ENCODE assay signal across 24 cellular contexts in genomic region chr4:182062458-182062857, GRCh38.
DNase-seq lines count a peak whose midpoint lies in the region; ATAC-seq, FAIRE-seq and TF ChIP-seq lines count a peak whose summit lies in the region.
"Had no signal": no experiment of that assay in that cellular context is flagged by ENCODE, and none has a peak within 500 bp of the region (broad histone marks: within the 10 kb centered on the region; RNA-seq: fewer than 3 reads in every experiment).

No MANE protein-coding gene starts in this region.

- peak overlapping the region; percentile 46 for H3K27ac Mint-ChIP-seq in MCF 10A (ENCODE audit: low read depth, unreplicated experiment)
- H3K27ac Mint-ChIP-seq: activated naive CD8-positive, alpha-beta T cell treated with anti-CD3 and anti-CD28 coated beads, Interleukin-2, amount 10 ng/mL, durations not matched to agents 7 days and 5 days; activated T-helper 17 cell treated with anti-CD3 and anti-CD28 coated beads, Interleukin-2, amount 50 U/mL, for 72 hours; CD8-positive, alpha-beta memory T cell; T-helper 2 cell treated with Interferon-gamma antibody and Interleukin-4, amounts not matched to agents 5 μg/mL and 100 μg/mL, for 36 hours had no signal

- intact Hi-C loops in MCF 10A (cut with micrococcal nuclease), result no loop called here
- intact Hi-C loops in breast epithelium (cut with DNase I; ENCODE audit: low total_unique reads), result no loop called here

- no peaks in the 10 kb centered on the region for H3K9me2 ChIP-seq in neural cell (ENCODE audit: insufficient read depth, low read length)

- H3K4me1 Mint-ChIP-seq in MCF 10A (ENCODE audit: insufficient read depth, unreplicated experiment), result peaks cover 13% of the 10 kb centered on the region
- H3K4me1 Mint-ChIP-seq: activated naive CD8-positive, alpha-beta T cell treated with anti-CD3 and anti-CD28 coated beads, Interleukin-2, amount 10 ng/mL, durations not matched to agents 7 days and 5 days; activated T-helper 17 cell treated with anti-CD3 and anti-CD28 coated beads, Interleukin-2, amount 50 U/mL, for 72 hours; CD8-positive, alpha-beta memory T cell had no signal

- H3K9me3 ChIP-seq in breast epithelium (no peaks in the 10 kb centered on the region), neural cell (ENCODE audit: low read length) (no peaks in the 10 kb centered on the region)
- H3K9me3 ChIP-seq: prostate gland had no signal

- no peaks in the 10 kb centered on the region for H3K27me3 ChIP-seq in breast epithelium
- H3K27me3 ChIP-seq in neural cell (ENCODE audit: insufficient read depth, low read depth, low read length), result no peaks in the 10 kb centered on the region

- TF ChIP-seq EP300 in neural cell (conservative IDR thresholded peaks at IDR 0.05; ENCODE audit: poor library complexity, severe bottlenecking), result peak; percentile 58

- POLR2A ChIA-PET in MCF 10A (lab: Yijun Ruan, JAX), result interaction anchor here (0.6 to 1.4 kb wide), 3 partner anchors 12 to 245 kb away, joined by 3 to 6 read pairs (median 4); no protein-coding TSS in a partner anchor

- H3K9me3 Mint-ChIP-seq in MCF 10A (ENCODE audit: unreplicated experiment), result no peaks in the 10 kb centered on the region
- H3K9me3 Mint-ChIP-seq: activated T-helper 17 cell treated with anti-CD3 and anti-CD28 coated beads, Interleukin-2, amount 50 U/mL, for 72 hours; T-helper 2 cell treated with Interferon-gamma antibody and Interleukin-4, amounts not matched to agents 5 μg/mL and 100 μg/mL, for 36 hours had no signal

- H3K36me3 Mint-ChIP-seq in MCF 10A (ENCODE audit: insufficient read depth, unreplicated experiment), result no peaks in the 10 kb centered on the region
- H3K36me3 Mint-ChIP-seq: activated naive CD8-positive, alpha-beta T cell treated with anti-CD3 and anti-CD28 coated beads, Interleukin-2, amount 10 ng/mL, durations not matched to agents 7 days and 5 days; CD8-positive, alpha-beta memory T cell had no signal

- CTCF ChIA-PET in MCF 10A (lab: Yijun Ruan, JAX), result interaction anchor here (0.5 kb wide), 1 partner anchor 64 kb away, joined by 3 read pairs; no protein-coding TSS in a partner anchor

- FAIRE-seq in D721Med (lab: Jason Lieb, UNC), result no peak
- FAIRE-seq: small intestine had no signal

- ATAC-seq in HG03442 (IDR thresholded peaks at IDR 0.05; ENCODE audit: unreplicated experiment), result no peak
- ATAC-seq: activated T-helper 17 cell treated with anti-CD3 and anti-CD28 coated beads, Interleukin-2, amount 50 U/mL, for 72 hours; stimulated activated naive CD8-positive, alpha-beta T cell treated with anti-CD3 and anti-CD28 coated beads, Interleukin-15, Interleukin-2, amounts not matched to agents 100 U/mL and 50 U/mL, for 24 hours had no signal

- no peaks in the 10 kb centered on the region for H3K27me3 Mint-ChIP-seq in MCF 10A (ENCODE audit: insufficient read depth, unreplicated experiment)
- H3K27me3 Mint-ChIP-seq: activated naive CD8-positive, alpha-beta T cell treated with anti-CD3 and anti-CD28 coated beads, Interleukin-2, amount 10 ng/mL, durations not matched to agents 7 days and 5 days; activated T-helper 17 cell treated with anti-CD3 and anti-CD28 coated beads, Interleukin-2, amount 50 U/mL, for 72 hours; CD8-positive, alpha-beta memory T cell had no signal

- no peak for TF ChIP-seq RAD21 in neural cell (conservative IDR thresholded peaks at IDR 0.05)

- H4K20me1 ChIP-seq in neural cell (ENCODE audit: insufficient read depth), result no peaks in the 10 kb centered on the region

- H3K4me3 Mint-ChIP-seq in MCF 10A (ENCODE audit: unreplicated experiment), result no peak overlapping the region
- H3K4me3 Mint-ChIP-seq: activated naive CD8-positive, alpha-beta T cell treated with anti-CD3 and anti-CD28 coated beads, Interleukin-2, amount 10 ng/mL, durations not matched to agents 7 days and 5 days; activated T-helper 17 cell treated with anti-CD3 and anti-CD28 coated beads, Interleukin-2, amount 50 U/mL, for 72 hours; CD8-positive, alpha-beta memory T cell; neural crest cell; T-helper 2 cell treated with Interferon-gamma antibody and Interleukin-4, amounts not matched to agents 5 μg/mL and 100 μg/mL, for 36 hours had no signal

- no peak for TF ChIP-seq CTCF in MCF 10A (IDR thresholded peaks at IDR 0.05; ENCODE audit: unreplicated experiment)
- no peak for TF ChIP-seq CTCF in breast epithelium (IDR thresholded peaks at IDR 0.05)
- TF ChIP-seq CTCF in choroid plexus epithelial cell (conservative IDR thresholded peaks at IDR 0.05; ENCODE audit: low read depth, low read length), result no peak
- no peak for TF ChIP-seq CTCF in neural cell (IDR thresholded peaks at IDR 0.05; ENCODE audit: poor library complexity, severe bottlenecking)
- TF ChIP-seq CTCF in foreskin fibroblast (IDR thresholded peaks at IDR 0.05; ENCODE audit: low read depth, low read length), result no peak
- no peak for TF ChIP-seq CTCF in D721Med (IDR thresholded peaks at IDR 0.05; ENCODE audit: insufficient read depth, missing control alignments)

- DNase-seq in MCF 10A (ENCODE audit: unreplicated experiment), result no peak
- DNase-seq in breast epithelium (ENCODE audit: low spot score in 2 of 2), result no peak
- peak; percentile 23 for DNase-seq in choroid plexus epithelial cell (ENCODE audit: low read depth)
- DNase-seq in foreskin fibroblast, result no peak
- DNase-seq in NCI-H524 (lab: John Stamatoyannopoulos, UW), result no peak
- DNase-seq in D721Med (ENCODE audit: insufficient read length, low spot score), result no peak
- DNase-seq: 8988T; activated CD4-positive, alpha-beta T cell treated with anti-CD3 and anti-CD28 coated beads, Interleukin-2, amount 50 U/mL, for 1 hour; activated naive CD8-positive, alpha-beta T cell treated with anti-CD3 and anti-CD28 coated beads, Interleukin-2, amount 10 ng/mL, durations not matched to agents 7 days and 5 days; AML-193; CD8-positive, alpha-beta memory T cell; head of caudate nucleus; NCI-H2029; NCI-H446; small intestine; stimulated activated CD4-positive, alpha-beta T cell treated with anti-CD3 and anti-CD28 coated beads, Interleukin-4, amount 100 ng/mL, for 4 hours; stimulated activated naive CD8-positive, alpha-beta T cell treated with anti-CD3 and anti-CD28 coated beads, Interleukin-15, Interleukin-2, amounts not matched to agents 100 U/mL and 50 U/mL, for 24 hours had no signal

- no peak overlapping the region for H2AFZ ChIP-seq in neural cell (ENCODE audit: low read depth, low read length)

- TF ChIP-seq POLR2A in breast epithelium (IDR thresholded peaks at IDR 0.05), result no peak

- H3K9ac ChIP-seq in neural cell (ENCODE audit: low read length), result no peak overlapping the region

- no peaks in the 10 kb centered on the region for H3K4me1 ChIP-seq in breast epithelium
- H3K4me1 ChIP-seq: prostate gland had no signal

- H3K27ac ChIP-seq in breast epithelium (no peak overlapping the region), neural cell (ENCODE audit: low read length) (no peak overlapping the region)
- H3K27ac ChIP-seq: prostate gland, VCaP had no signal

- H3K36me3 ChIP-seq in breast epithelium (no peaks in the 10 kb centered on the region), neural cell (ENCODE audit: insufficient read depth, low read length) (no peaks in the 10 kb centered on the region)
- H3K36me3 ChIP-seq: prostate gland had no signal

- no peak overlapping the region for H3K4me2 ChIP-seq in neural cell (ENCODE audit: low read length)

- BruUV-seq in MCF 10A (replicated peaks; lab: Mats Ljungman, UMichigan), result no TSS peak

- H3K4me3 ChIP-seq in breast epithelium, result no peak overlapping the region
- no peak overlapping the region for H3K4me3 ChIP-seq in choroid plexus epithelial cell (ENCODE audit: low read depth, low read length)
- no peak overlapping the region for H3K4me3 ChIP-seq in neural cell (ENCODE audit: low read length)
- no peak overlapping the region for H3K4me3 ChIP-seq in foreskin fibroblast (ENCODE audit: low read depth in 1 of 2, low read length in 2 of 2)
- H3K4me3 ChIP-seq: prostate gland had no signal

- no peaks in the 10 kb centered on the region for H3F3A ChIP-seq in neural cell (ENCODE audit: insufficient read depth, low read length, poor library complexity, severe bottlenecking)

- no peaks in the 10 kb centered on the region for H3K79me2 ChIP-seq in neural cell (replicated peaks; ENCODE audit: insufficient read depth, low read length)

TF ChIP-seq in neural cell, 6 proteins besides CTCF, POLR2A, EP300 and RAD21:
- TF ChIP-seq REST (IDR thresholded peaks at IDR 0.05; ENCODE audit: borderline replicate concordance) (no peak), MXI1 (conservative IDR thresholded peaks at IDR 0.05; ENCODE audit: poor library complexity, severe bottlenecking) (no peak), EZH2 (IDR thresholded peaks at IDR 0.05; ENCODE audit: borderline replicate concordance, insufficient read depth, low read length, poor library complexity, severe bottlenecking) (no peak), POLR2AphosphoS5 (IDR thresholded peaks at IDR 0.05) (no peak), TAF1 (IDR thresholded peaks at IDR 0.05; ENCODE audit: low read depth) (no peak), SMC3 (conservative IDR thresholded peaks at IDR 0.05; ENCODE audit: poor library complexity) (no peak)
TF ChIP-seq in neural cell: peak in this region for 0.
